Comparison of ENCODE assay signal across 11 cellular contexts in genomic region chr19:43738780-43739211, GRCh38. TPM values are rescaled to one million over a fixed set of nuclear protein-coding genes. Genes with fewer than 3 reads are reported as not detected.
DNase-seq lines count a peak whose midpoint lies in the region; FAIRE-seq and TF ChIP-seq lines count a peak whose summit lies in the region.
"Had no signal": no experiment of that assay in that cellular context is flagged by ENCODE, and none has a peak within 500 bp of the region (broad histone marks: within the 10 kb centered on the region; RNA-seq: fewer than 3 reads in every experiment).

No MANE protein-coding gene starts in this region.

- no peak for TF ChIP-seq POLR2A in tibial nerve (IDR thresholded peaks at IDR 0.05)

- H3K27ac ChIP-seq in kidney (ENCODE audit: low read depth in 2 of 2, low read length in 2 of 2) (no peak overlapping the region), tibial nerve (peak overlapping the region in 3 of 4 donors; percentile 17 to 68 (median 58))
- H3K27ac ChIP-seq: thoracic aorta had no signal

- no peak for FAIRE-seq in kidney (lab: Jason Lieb, UNC)

- H3K4me1 ChIP-seq in kidney (ENCODE audit: control insufficient read depth in 1 of 2, insufficient read depth in 1 of 2, low read depth in 1 of 2, low read length in 2 of 2) (no peaks in the 10 kb centered on the region), tibial nerve (peaks cover 0 to 17% (median 3%) of the 10 kb centered on the region in 4 donors)

- H3K36me3 Mint-ChIP-seq in activated naive CD4-positive, alpha-beta T cell treated with anti-CD3 and anti-CD28 coated beads, Interleukin-2, amount 10 ng/mL, durations not matched to agents 7 days and 5 days = peaks cover 61% of the 10 kb centered on the region

- intact Hi-C loops in kidney (cut with DNase I) = no loop called here

- H3K9ac ChIP-seq in kidney (ENCODE audit: low read length in 2 of 2) = no peak overlapping the region

- H3K27me3 Mint-ChIP-seq in activated naive CD4-positive, alpha-beta T cell treated with anti-CD3 and anti-CD28 coated beads, Interleukin-2, amount 10 ng/mL, durations not matched to agents 7 days and 5 days = no peaks in the 10 kb centered on the region

- CTCF ChIA-PET in activated naive CD4-positive, alpha-beta T cell treated with anti-CD3 and anti-CD28 coated beads, Interleukin-2, amount 10 ng/mL, durations not matched to agents 7 days and 5 days (lab: Charles Lee) = interaction anchor here (0.6 kb wide), 1 partner anchor 188 kb away, joined by 3 read pairs; no protein-coding TSS in a partner anchor

- H3K27ac Mint-ChIP-seq in activated naive CD4-positive, alpha-beta T cell treated with anti-CD3 and anti-CD28 coated beads, Interleukin-2, amount 10 ng/mL, durations not matched to agents 7 days and 5 days = peak overlapping the region; percentile 67

- H3K4me1 Mint-ChIP-seq in activated naive CD4-positive, alpha-beta T cell treated with anti-CD3 and anti-CD28 coated beads, Interleukin-2, amount 10 ng/mL, durations not matched to agents 7 days and 5 days = peaks cover 23% of the 10 kb centered on the region

- H3K4me3 ChIP-seq in kidney (ENCODE audit: low read length in 2 of 2) (no peak overlapping the region), tibial nerve (no peak overlapping the region)
- H3K4me3 ChIP-seq: thoracic aorta had no signal

- TF ChIP-seq CTCF in kidney (IDR thresholded peaks at IDR 0.05; ENCODE audit: borderline replicate concordance, extremely low read depth, insufficient read depth) (no peak), tibial nerve (IDR thresholded peaks at IDR 0.05) (no peak)

- DNase-seq in activated naive CD4-positive, alpha-beta T cell treated with anti-CD3 and anti-CD28 coated beads, Interleukin-2, amount 10 ng/mL, durations not matched to agents 7 days and 5 days = no peak
- DNase-seq in activated naive CD4-positive, alpha-beta T cell (lab: John Stamatoyannopoulos, UW) = no peak
- DNase-seq in amniotic epithelial cell (ENCODE audit: low read depth) (peak; percentile 62), kidney (peak; percentile 24), tibial nerve (ENCODE audit: low spot score in 2 of 2) (no peak), GF-D8 (lab: John Stamatoyannopoulos, UW) (no peak), NCI-H1048 (lab: John Stamatoyannopoulos, UW) (no peak)
- DNase-seq in NK-92 treated with Interleukin-12 subunit alpha and Interleukin-12 subunit beta, amount 100 ng/mL, for 24 hours (lab: John Stamatoyannopoulos, UW) = no peak
- DNase-seq: NCI-H1417 treated with DMSO at 0.1 percent for 48 hours, NCI-H748 treated with DMSO at 0.1 percent for 48 hours had no signal

- H3K9me3 ChIP-seq in kidney (ENCODE audit: control insufficient read depth in 1 of 2, low read length in 2 of 2) (no peaks in the 10 kb centered on the region), tibial nerve (no peaks in the 10 kb centered on the region)
- H3K9me3 ChIP-seq: thoracic aorta had no signal

- H3K36me3 ChIP-seq in kidney (ENCODE audit: control insufficient read depth in 1 of 2, insufficient read depth in 2 of 2, low read length in 2 of 2) = peaks cover 26 to 54% of the 10 kb centered on the region in 2 donors
- peaks cover 0 to 90% (median 30%) of the 10 kb centered on the region in 3 donors for H3K36me3 ChIP-seq in tibial nerve

- H3K9me3 Mint-ChIP-seq in activated naive CD4-positive, alpha-beta T cell treated with anti-CD3 and anti-CD28 coated beads, Interleukin-2, amount 10 ng/mL, durations not matched to agents 7 days and 5 days = no peaks in the 10 kb centered on the region

- 41 to 47% methylated on average over 5 of the region's 5 CpGs for WGBS in tibial nerve, 2 donors

- no peak overlapping the region for H3K4me3 Mint-ChIP-seq in activated naive CD4-positive, alpha-beta T cell treated with anti-CD3 and anti-CD28 coated beads, Interleukin-2, amount 10 ng/mL, durations not matched to agents 7 days and 5 days

- no peaks in the 10 kb centered on the region for H3K27me3 ChIP-seq in tibial nerve

- no peak for TF ChIP-seq EP300 in tibial nerve (IDR thresholded peaks at IDR 0.05)

RNA-seq across cellular contexts. Expression of gene SMG9, which starts 16.0 kb away (rescaled TPM):
- total RNA-seq in kidney (34.6 TPM), tibial nerve (10 to 100 TPM; 14.6 to 49.8 (median 28.0) TPM)
- 25.1 TPM for polyA plus RNA-seq in kidney (ENCODE audit: insufficient read depth, low read depth, low replicate concordance)

RNA-seq across cellular contexts. Expression of gene IRGC, which starts 22.9 kb away (rescaled TPM):
- total RNA-seq in kidney (not detected), tibial nerve (not detected)
- not detected for polyA plus RNA-seq in kidney (ENCODE audit: insufficient read depth, low read depth, low replicate concordance)
- total RNA-seq: thoracic aorta had no signal

RNA-seq across cellular contexts. Expression of gene KCNN4, which starts 42.0 kb away (rescaled TPM):
- total RNA-seq in kidney (6.1 TPM), tibial nerve (10 to 100 TPM in 1 of 4 donors, 1 to 10 TPM in 3; 4.6 to 18.3 (median 6.8) TPM)
- 0.80 TPM for polyA plus RNA-seq in kidney (ENCODE audit: insufficient read depth, low read depth, low replicate concordance)

Comparison
In these comparisons a context has a peak if more than half of its experiments do, and no peak if none do; other contexts are left out.
1. DNase-seq: peak in amniotic epithelial cell (single experiment) and kidney (single experiment); none in activated naive CD4-positive, alpha-beta T cell treated with anti-CD3 and anti-CD28 coated beads, Interleukin-2, amount 10 ng/mL, durations not matched to agents 7 days and 5 days (single experiment), activated naive CD4-positive, alpha-beta T cell (0 of 4), tibial nerve (0 of 2), GF-D8 (single experiment), NK-92 treated with Interleukin-12 subunit alpha and Interleukin-12 subunit beta, amount 100 ng/mL, for 24 hours (single experiment) and NCI-H1048 (single experiment).
2. H3K27ac ChIP-seq: peak in tibial nerve (3 of 4); none in kidney (0 of 2).